20 cellular contexts compared by ENCODE assay signal in genomic region chr18:78758496-78758895, GRCh38.
"Had no signal": no experiment of that assay in that cellular context is flagged by ENCODE, and none has a peak within 500 bp of the region (broad histone marks: within the 10 kb centered on the region; RNA-seq: fewer than 3 reads in every experiment).

No MANE protein-coding gene starts in this region.

- H3K9me3 ChIP-seq: gastrocnemius medialis, lower lobe of right lung, pancreas, testis, tibial artery, upper lobe of left lung had no signal

- H3K27me3 Mint-ChIP-seq: stimulated activated memory B cell treated with anti-CD40 and anti-IgM and Interleukin-4, amounts not matched to agents 10 μg/mL and 1 μg/mL and 100 μg/mL, for 72 hours had no signal

- H3K4me1 ChIP-seq: gastrocnemius medialis, lower lobe of right lung, pancreas, testis, tibial artery, upper lobe of left lung had no signal

- H3K27ac ChIP-seq: dorsolateral prefrontal cortex, gastrocnemius medialis, lower lobe of right lung, pancreas, testis, tibial artery, upper lobe of left lung had no signal

- ATAC-seq: gastrocnemius medialis; left ventricle myocardium superior; lower lobe of right lung; naive thymus-derived CD8-positive, alpha-beta T cell; pancreas; sciatic nerve; stimulated activated memory B cell treated with anti-CD40 and anti-IgM and Interleukin-4, amounts not matched to agents 10 μg/mL and 1 μg/mL and 100 μg/mL, for 72 hours; stimulated activated naive CD8-positive, alpha-beta T cell treated with anti-CD3 and anti-CD28 coated beads, Interleukin-15, Interleukin-2, amounts not matched to agents 100 U/mL and 50 U/mL, for 24 hours had no signal

- H3K4me3 Mint-ChIP-seq: naive thymus-derived CD8-positive, alpha-beta T cell; nephron progenitor cell; stimulated activated memory B cell treated with anti-CD40 and anti-IgM and Interleukin-4, amounts not matched to agents 10 μg/mL and 1 μg/mL and 100 μg/mL, for 72 hours had no signal

- H3K36me3 ChIP-seq: gastrocnemius medialis, lower lobe of right lung, pancreas, tibial artery, upper lobe of left lung had no signal

- H3K4me1 Mint-ChIP-seq: naive thymus-derived CD8-positive, alpha-beta T cell; nephron progenitor cell; stimulated activated memory B cell treated with anti-CD40 and anti-IgM and Interleukin-4, amounts not matched to agents 10 μg/mL and 1 μg/mL and 100 μg/mL, for 72 hours had no signal

- H3K4me2 ChIP-seq: smooth muscle cell had no signal

- H3K27me3 ChIP-seq: dorsolateral prefrontal cortex, gastrocnemius medialis, pancreas, testis, upper lobe of left lung had no signal

- DNase-seq: effector CD4-positive, alpha-beta T cell; gastrocnemius medialis; head of caudate nucleus; left ventricle myocardium superior; lower lobe of right lung; naive thymus-derived CD8-positive, alpha-beta T cell; nephron progenitor cell; occipital lobe; stimulated activated CD4-positive, alpha-beta T cell treated with anti-CD3 and anti-CD28 coated beads, Interleukin-4, amount 100 ng/mL, for 4 hours; stimulated activated naive CD8-positive, alpha-beta T cell treated with anti-CD3 and anti-CD28 coated beads, Interleukin-15, Interleukin-2, amounts not matched to agents 100 U/mL and 50 U/mL, for 24 hours; substantia nigra; tibial artery; upper lobe of left lung had no signal

- H3K4me3 ChIP-seq: dorsolateral prefrontal cortex, gastrocnemius medialis, lower lobe of right lung, pancreas, smooth muscle cell, testis, tibial artery, upper lobe of left lung had no signal

- H3K36me3 Mint-ChIP-seq: naive thymus-derived CD8-positive, alpha-beta T cell; stimulated activated memory B cell treated with anti-CD40 and anti-IgM and Interleukin-4, amounts not matched to agents 10 μg/mL and 1 μg/mL and 100 μg/mL, for 72 hours had no signal

- H3K27ac Mint-ChIP-seq: naive thymus-derived CD8-positive, alpha-beta T cell; nephron progenitor cell; progenitor cell of endocrine pancreas; stimulated activated memory B cell treated with anti-CD40 and anti-IgM and Interleukin-4, amounts not matched to agents 10 μg/mL and 1 μg/mL and 100 μg/mL, for 72 hours had no signal
